8 cellular contexts compared by ENCODE assay signal in the genomic region with DNA sequence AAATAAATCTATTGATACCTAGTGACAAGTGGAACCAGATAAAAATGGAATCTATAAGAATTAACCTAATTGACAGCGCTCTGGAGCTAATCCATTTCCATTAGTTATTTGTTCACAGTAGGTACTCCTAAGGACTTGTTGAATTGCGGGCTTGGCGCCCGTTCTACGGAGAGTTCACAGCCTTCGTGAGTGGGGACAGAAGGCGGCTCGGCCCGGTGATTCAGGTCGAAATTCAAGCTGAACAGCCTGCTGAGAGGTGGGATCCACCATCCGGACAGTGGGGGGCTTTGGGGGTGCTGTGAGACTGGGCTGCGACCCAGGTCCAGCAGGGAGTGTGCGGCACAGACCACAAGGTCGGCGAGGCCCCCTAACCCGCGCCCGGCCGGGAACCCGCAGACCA. TPM values are rescaled to one million over a fixed set of nuclear protein-coding genes. Genes with fewer than 3 reads are reported as not detected.
A peak's percentile ranks its signal among the peaks of the same experiment; 100 is the strongest.
DNase-seq lines count a peak whose midpoint lies in the region; ATAC-seq and TF ChIP-seq lines count a peak whose summit lies in the region.

No MANE protein-coding gene starts in this region.

- peak overlapping the region; percentile 73 for H3K4me2 ChIP-seq in GM23248 (ENCODE audit: unreplicated experiment)
- peak overlapping the region; percentile 96 for H3K4me2 ChIP-seq in PC-3 (ENCODE audit: low read length)

- H3K4me3 ChIP-seq in BE2C (ENCODE audit: low read depth, low read length): peak overlapping the region; percentile 73
- H3K4me3 ChIP-seq in GM23248: peak overlapping the region; percentile 93
- peak overlapping the region; percentile 90 for H3K4me3 ChIP-seq in PC-3 (ENCODE audit: low read length)
- H3K4me3 ChIP-seq in lower leg skin (ENCODE audit: low read depth, poor library complexity, severe bottlenecking): peak overlapping the region; percentile 96

- no TSS peak for BruUV-seq in PC-3 (replicated peaks; lab: Mats Ljungman, UMichigan)

- ATAC-seq in PC-3 (peak; percentile 1; the same call in 1 of the 2 replicates), GM21825 (IDR thresholded peaks at IDR 0.05; ENCODE audit: unreplicated experiment) (no peak)

- peaks cover 16% of the 10 kb centered on the region for H4K20me1 ChIP-seq in GM23248 (ENCODE audit: insufficient read depth)
- H4K20me1 ChIP-seq in PC-3 (ENCODE audit: low read length): peaks cover 34% of the 10 kb centered on the region

- WGBS in GM23248 (ENCODE audit: low coverage in 1 of 2, low lambda C conversion rate in 2 of 2, missing lambda C conversion rate in 2 of 2), 2 experiments: 18 to 24% methylated on average over 16 to 20 of the region's 20 CpGs
- 16 to 23% methylated on average over 11 to 13 of the region's 20 CpGs for WGBS in lower leg skin, 2 donors

- H2AFZ ChIP-seq in GM23248 (peak overlapping the region; percentile 91), PC-3 (ENCODE audit: low read length) (peak overlapping the region; percentile 87)

- no peaks in the 10 kb centered on the region for H3K27me3 ChIP-seq in BE2C
- H3K27me3 ChIP-seq in GM23248 (replicated peaks; ENCODE audit: insufficient read depth): no peaks in the 10 kb centered on the region
- H3K27me3 ChIP-seq in PC-3 (ENCODE audit: low read length): no peaks in the 10 kb centered on the region

- peak overlapping the region; percentile 99 for H3K9ac ChIP-seq in GM23248
- peak overlapping the region; percentile 92 for H3K9ac ChIP-seq in PC-3 (ENCODE audit: low read length)

- no peaks in the 10 kb centered on the region for H3K36me3 ChIP-seq in BE2C
- no peaks in the 10 kb centered on the region for H3K36me3 ChIP-seq in GM23248 (ENCODE audit: low read depth)
- H3K36me3 ChIP-seq in PC-3 (ENCODE audit: low read depth, low read length): no peaks in the 10 kb centered on the region

- no peak for TF ChIP-seq POLR2A in lower leg skin (IDR thresholded peaks at IDR 0.05)

- no peaks in the 10 kb centered on the region for H3K9me3 ChIP-seq in BE2C
- no peaks in the 10 kb centered on the region for H3K9me3 ChIP-seq in GM23248 (ENCODE audit: low read depth)
- H3K9me3 ChIP-seq in PC-3 (ENCODE audit: low read length): no peaks in the 10 kb centered on the region

- H3F3A ChIP-seq in GM23248 (ENCODE audit: insufficient read depth) (peaks cover 16% of the 10 kb centered on the region), PC-3 (ENCODE audit: low read length, unreplicated experiment) (no peaks in the 10 kb centered on the region)

- no peaks in the 10 kb centered on the region for H3K4me1 ChIP-seq in BE2C
- H3K4me1 ChIP-seq in GM23248 (ENCODE audit: insufficient read depth): peaks cover 24% of the 10 kb centered on the region
- peaks cover 21% of the 10 kb centered on the region for H3K4me1 ChIP-seq in PC-3 (ENCODE audit: insufficient read depth, low read length)

- POLR2A ChIA-PET in PC-3 (lab: Charles Lee; ENCODE audit: unreplicated experiment): interaction anchor here (0.5 to 0.7 kb wide), 3 partner anchors 135 to 785 kb away, joined by 3 read pairs; no protein-coding TSS in a partner anchor

- TF ChIP-seq CTCF in BE2C (IDR thresholded peaks at IDR 0.05; ENCODE audit: low read depth, low read length): no peak
- TF ChIP-seq CTCF in PC-3 (conservative IDR thresholded peaks at IDR 0.05; ENCODE audit: low read depth, low read length): no peak
- TF ChIP-seq CTCF in lower leg skin (IDR thresholded peaks at IDR 0.05): no peak

- peak; percentile 14 for DNase-seq in BE2C
- DNase-seq in GM23248: peak; percentile 36
- DNase-seq in PC-3: no peak
- peak; percentile 16 for DNase-seq in central memory CD4-positive, alpha-beta T cell
- DNase-seq in lower leg skin (ENCODE audit: low spot score in 2 of 2): peak; percentile 37 to 86
- DNase-seq in substantia nigra (lab: John Stamatoyannopoulos, UW): peak in 22 of 49 donors; percentile 12 to 77 (median 43)
- no peak for DNase-seq in ecto neural progenitor cell (ENCODE audit: low spot score)

- intact Hi-C loops in PC-3 (cut with micrococcal nuclease) (no loop called here), lower leg skin (cut with DNase I; ENCODE audit: low total_unique reads) (no loop called here)

- peak overlapping the region; percentile 90 for H3K27ac ChIP-seq in GM23248
- no peak overlapping the region for H3K27ac ChIP-seq in PC-3 (ENCODE audit: low read length)
- H3K27ac ChIP-seq in substantia nigra (ENCODE audit: low read depth, low read length, poor library complexity, severe bottlenecking): peak overlapping the region; percentile 87

- in situ Hi-C loops in GM23248 (cut with MboI): no loop called here

- H3K79me2 ChIP-seq in GM23248 (ENCODE audit: insufficient read depth) (peaks cover 41% of the 10 kb centered on the region), PC-3 (ENCODE audit: low read length) (peaks cover 41% of the 10 kb centered on the region)

- CTCF ChIA-PET in PC-3 (lab: Charles Lee): no interaction called here

- H3K9me2 ChIP-seq in GM23248 (ENCODE audit: insufficient read depth): no peaks in the 10 kb centered on the region
- no peaks in the 10 kb centered on the region for H3K9me2 ChIP-seq in PC-3 (replicated peaks; ENCODE audit: low read length)

RNA-seq across cellular contexts. Expression of gene CTNNB1, which starts 0.8 kb away (rescaled TPM):
- 102 TPM for polyA plus RNA-seq in BE2C (2012; ENCODE audit: insufficient read depth, insufficient read length, low read depth)
- total RNA-seq in GM23248 (2014; rRNA removed; shearing (Covaris generic)): 452 and 492 TPM in 2 replicates
- 170 and 182 TPM in 2 replicates for polyA plus RNA-seq in GM23248 (2016; fragmentation: Nextera tagmentation; extraction: Ambion mirVana)
- total RNA-seq in PC-3 (2014; rRNA removed) (460 and 474 TPM in 2 replicates), lower leg skin (100 to 1,000 TPM; 263 to 421 (median 300) TPM)

Comparison
In these comparisons a context has a peak if more than half of its experiments do, and no peak if none do; other contexts are left out.
1. DNase-seq: peak in BE2C (single experiment), GM23248 (single experiment), central memory CD4-positive, alpha-beta T cell (single experiment) and lower leg skin (2 of 2); none in PC-3 (single experiment) and ecto neural progenitor cell (single experiment).
2. Peak in every context shown above with its lines, with median percentiles within 50 percentile points of each other: H3K4me3 ChIP-seq.